ENCODE assay signal across 1 cellular context in genomic region chr17:81833921-81834830, GRCh38.
TF ChIP-seq lines count a peak whose summit lies in the region.

No MANE protein-coding gene starts in this region.

TF ChIP-seq in HepG2, 621 proteins besides CTCF, POLR2A, EP300 and RAD21 (continues in another document):
- TF ChIP-seq FOXP4 (CRISPR knock-in tag; IDR thresholded peaks at IDR 0.05) (no peak), RBAK (CRISPR knock-in tag; IDR thresholded peaks at IDR 0.05) (0 out of 2 replicates have a peak, but pooled peaks have one; percentile 0), ZNF878 (CRISPR knock-in tag; IDR thresholded peaks at IDR 0.05) (no peak), ZBTB44 (CRISPR knock-in tag; IDR thresholded peaks at IDR 0.05) (no peak), ATF5 (CRISPR knock-in tag; IDR thresholded peaks at IDR 0.05; ENCODE audit: low read depth) (0 out of 2 replicates have a peak, but pooled peaks have one; percentile 7), ARNTL (CRISPR knock-in tag; IDR thresholded peaks at IDR 0.05) (no peak), ZNF563 (CRISPR knock-in tag; IDR thresholded peaks at IDR 0.05) (no peak), ZBTB42 (CRISPR knock-in tag; IDR thresholded peaks at IDR 0.05) (0 out of 2 replicates have a peak, but pooled peaks have one; percentile 68), ZC3H4 (CRISPR knock-in tag; IDR thresholded peaks at IDR 0.05; ENCODE audit: borderline replicate concordance) (peak; percentile 57; the same call in 1 of the 2 replicates), ZNF850 (CRISPR knock-in tag; conservative IDR thresholded peaks at IDR 0.05) (0 out of 2 replicates have a peak, but pooled peaks have one; percentile 8), ZBTB3 (CRISPR knock-in tag; IDR thresholded peaks at IDR 0.05; ENCODE audit: borderline replicate concordance, low read depth) (0 out of 2 replicates have a peak, but pooled peaks have one; percentile 17), SIN3B (IDR thresholded peaks at IDR 0.05; ENCODE audit: low read length) (no peak), SNAI1 (CRISPR knock-in tag; IDR thresholded peaks at IDR 0.05; ENCODE audit: borderline replicate concordance) (peak; percentile 80; the same call in 1 of the 2 replicates), ZSCAN30 (CRISPR knock-in tag; IDR thresholded peaks at IDR 0.05) (no peak), ZBTB10 (CRISPR knock-in tag; IDR thresholded peaks at IDR 0.05; ENCODE audit: borderline replicate concordance) (peak; percentile 92), NFIB (CRISPR knock-in tag; IDR thresholded peaks at IDR 0.05; ENCODE audit: borderline replicate concordance) (0 out of 2 replicates have a peak, but pooled peaks have one; percentile 48), RBM39 (IDR thresholded peaks at IDR 0.05; ENCODE audit: low read depth, low read length, poor library complexity, severe bottlenecking) (peak; percentile 9), ZBTB8A (CRISPR knock-in tag; IDR thresholded peaks at IDR 0.05; ENCODE audit: borderline replicate concordance, low read depth) (no peak), NCOR1 (IDR thresholded peaks at IDR 0.05; ENCODE audit: borderline replicate concordance, low read length) (peak; percentile 16; the same call in 1 of the 2 replicates), ZNF552 (CRISPR knock-in tag; IDR thresholded peaks at IDR 0.05; ENCODE audit: borderline replicate concordance) (0 out of 2 replicates have a peak, but pooled peaks have one; percentile 39), AGO2 (optimal IDR thresholded peaks at IDR 0.05; ENCODE audit: low read depth, low read length) (peak; percentile 82), ZBTB2 (CRISPR knock-in tag; IDR thresholded peaks at IDR 0.05; ENCODE audit: low read depth) (no peak), DPF2 (CRISPR knock-in tag; IDR thresholded peaks at IDR 0.05; ENCODE audit: borderline replicate concordance, low read depth) (no peak), ZNF672 (CRISPR knock-in tag; IDR thresholded peaks at IDR 0.05) (no peak), ZNF414 (CRISPR knock-in tag; IDR thresholded peaks at IDR 0.05) (0 out of 2 replicates have a peak, but pooled peaks have one; percentile 76), AHR (CRISPR knock-in tag; IDR thresholded peaks at IDR 0.05) (no peak), CHD2 (IDR thresholded peaks at IDR 0.05; ENCODE audit: low read depth, low read length) (no peak), TAF1 (CRISPR knock-in tag; IDR thresholded peaks at IDR 0.05) (no peak), MEF2D (CRISPR knock-in tag; IDR thresholded peaks at IDR 0.05) (no peak), FOXJ3 (CRISPR knock-in tag; IDR thresholded peaks at IDR 0.05; ENCODE audit: borderline replicate concordance) (no peak; the same call in 1 of the 2 replicates), KLF6 (CRISPR knock-in tag; IDR thresholded peaks at IDR 0.05) (no peak), NR2F1 (CRISPR knock-in tag; IDR thresholded peaks at IDR 0.05) (no peak; a peak in 1 of 4 replicates), ZNF282 (IDR thresholded peaks at IDR 0.05; ENCODE audit: partially characterized antibody) (no peak), ZNF703 (CRISPR knock-in tag; IDR thresholded peaks at IDR 0.05; ENCODE audit: borderline replicate concordance) (0 out of 2 replicates have a peak, but pooled peaks have one; percentile 2), ZC3H13 (CRISPR knock-in tag; IDR thresholded peaks at IDR 0.05) (0 out of 2 replicates have a peak, but pooled peaks have one; percentile 18), ZXDC (CRISPR knock-in tag; IDR thresholded peaks at IDR 0.05) (0 out of 2 replicates have a peak, but pooled peaks have one; percentile 8), ZNF235 (CRISPR knock-in tag; IDR thresholded peaks at IDR 0.05; ENCODE audit: borderline replicate concordance) (0 out of 2 replicates have a peak, but pooled peaks have one; percentile 9), ZGPAT (CRISPR knock-in tag; IDR thresholded peaks at IDR 0.05) (0 out of 2 replicates have a peak, but pooled peaks have one; percentile 39), PRPF4 (IDR thresholded peaks at IDR 0.05; ENCODE audit: low read depth, low read length, poor library complexity, severe bottlenecking) (peak; percentile 42), ZSCAN31 (CRISPR knock-in tag; IDR thresholded peaks at IDR 0.05; ENCODE audit: low read depth) (0 out of 2 replicates have a peak, but pooled peaks have one; percentile 4), GATAD1 (CRISPR knock-in tag; IDR thresholded peaks at IDR 0.05) (0 out of 2 replicates have a peak, but pooled peaks have one; percentile 2), KDM3A (CRISPR knock-in tag; IDR thresholded peaks at IDR 0.05; ENCODE audit: low read depth) (0 out of 2 replicates have a peak, but pooled peaks have one; percentile 13), IRF2 (CRISPR knock-in tag; IDR thresholded peaks at IDR 0.05) (no peak), ZKSCAN8 (CRISPR knock-in tag; IDR thresholded peaks at IDR 0.05; ENCODE audit: borderline replicate concordance) (no peak), ZHX1 (CRISPR knock-in tag; IDR thresholded peaks at IDR 0.05; ENCODE audit: low read depth) (0 out of 2 replicates have a peak, but pooled peaks have one; percentile 30)
